In the genomic region with DNA sequence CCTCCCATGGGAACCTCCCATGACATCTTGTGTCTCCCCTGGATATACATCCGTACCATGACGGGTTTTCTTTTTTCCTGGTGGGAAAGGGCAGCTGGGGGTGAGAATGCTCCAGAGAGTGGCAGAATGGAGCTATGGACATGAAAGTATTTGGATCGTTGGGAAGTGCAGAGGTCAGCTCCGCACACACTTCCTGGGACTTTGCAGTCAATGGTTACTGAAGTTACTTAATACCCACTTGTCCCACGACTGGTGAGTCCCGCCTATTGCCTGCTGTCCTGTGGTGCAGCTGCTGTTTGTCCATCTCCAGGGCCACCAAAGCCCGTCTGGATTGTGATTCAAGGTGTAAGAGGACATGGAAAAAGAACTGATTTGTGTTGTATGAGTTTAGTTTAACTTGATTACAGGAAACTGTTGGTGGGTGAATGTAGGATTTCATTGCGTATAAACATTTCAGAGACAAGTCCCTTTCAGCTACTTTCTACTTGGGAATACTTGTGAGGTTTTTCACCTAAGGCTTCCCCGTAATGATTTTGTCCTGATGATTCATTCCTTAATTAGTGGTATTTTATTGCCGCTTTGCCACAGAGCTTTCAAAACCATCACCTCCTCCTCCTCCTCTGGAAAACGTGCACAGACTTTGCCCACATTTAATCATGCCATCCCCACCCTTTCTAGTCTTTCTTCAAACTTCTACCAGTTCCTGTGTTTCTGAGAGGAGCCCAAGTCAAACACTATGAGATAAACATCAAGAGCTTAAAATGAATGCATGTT, we compare ENCODE assay signal across 1 cellular context.
TF ChIP-seq lines count a peak whose summit lies in the region.

No MANE protein-coding gene starts in this region.

TF ChIP-seq in HepG2, 621 proteins besides CTCF, POLR2A, EP300 and RAD21 (continued from another document):
- TF ChIP-seq ZNF850 (CRISPR knock-in tag; conservative IDR thresholded peaks at IDR 0.05) (no peak), NCOR1 (IDR thresholded peaks at IDR 0.05; ENCODE audit: borderline replicate concordance, low read length) (peak; percentile 55; the same call in 1 of the 2 replicates), ZNF225 (CRISPR knock-in tag; IDR thresholded peaks at IDR 0.05) (no peak), KAT7 (CRISPR knock-in tag; IDR thresholded peaks at IDR 0.05; ENCODE audit: borderline replicate concordance) (no peak), MED13 (CRISPR knock-in tag; IDR thresholded peaks at IDR 0.05) (no peak), GATA4 (IDR thresholded peaks at IDR 0.05; ENCODE audit: borderline replicate concordance, low read depth) (no peak), FOSL1 (CRISPR knock-in tag; IDR thresholded peaks at IDR 0.05; ENCODE audit: borderline replicate concordance) (no peak), NFIC (IDR thresholded peaks at IDR 0.05; ENCODE audit: low read length) (no peak), ZNF766 (CRISPR knock-in tag; IDR thresholded peaks at IDR 0.05; ENCODE audit: borderline replicate concordance) (no peak), MAFG (CRISPR knock-in tag; IDR thresholded peaks at IDR 0.05) (no peak), RAD51 (IDR thresholded peaks at IDR 0.05; ENCODE audit: borderline replicate concordance) (no peak), ZNF83 (CRISPR knock-in tag; IDR thresholded peaks at IDR 0.05; ENCODE audit: borderline replicate concordance) (no peak), RFX5 (IDR thresholded peaks at IDR 0.05; ENCODE audit: low read depth, low read length) (no peak), AGO1 (IDR thresholded peaks at IDR 0.05; ENCODE audit: low read depth, low read length, poor library complexity, severe bottlenecking) (no peak)
- TF ChIP-seq, protein P1, sequence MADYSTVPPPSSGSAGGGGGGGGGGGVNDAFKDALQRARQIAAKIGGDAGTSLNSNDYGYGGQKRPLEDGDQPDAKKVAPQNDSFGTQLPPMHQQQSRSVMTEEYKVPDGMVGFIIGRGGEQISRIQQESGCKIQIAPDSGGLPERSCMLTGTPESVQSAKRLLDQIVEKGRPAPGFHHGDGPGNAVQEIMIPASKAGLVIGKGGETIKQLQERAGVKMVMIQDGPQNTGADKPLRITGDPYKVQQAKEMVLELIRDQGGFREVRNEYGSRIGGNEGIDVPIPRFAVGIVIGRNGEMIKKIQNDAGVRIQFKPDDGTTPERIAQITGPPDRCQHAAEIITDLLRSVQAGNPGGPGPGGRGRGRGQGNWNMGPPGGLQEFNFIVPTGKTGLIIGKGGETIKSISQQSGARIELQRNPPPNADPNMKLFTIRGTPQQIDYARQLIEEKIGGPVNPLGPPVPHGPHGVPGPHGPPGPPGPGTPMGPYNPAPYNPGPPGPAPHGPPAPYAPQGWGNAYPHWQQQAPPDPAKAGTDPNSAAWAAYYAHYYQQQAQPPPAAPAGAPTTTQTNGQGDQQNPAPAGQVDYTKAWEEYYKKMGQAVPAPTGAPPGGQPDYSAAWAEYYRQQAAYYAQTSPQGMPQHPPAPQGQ (CRISPR knock-in tag; IDR thresholded peaks at IDR 0.05; ENCODE audit: borderline replicate concordance) = no peak
